In the genomic region with DNA sequence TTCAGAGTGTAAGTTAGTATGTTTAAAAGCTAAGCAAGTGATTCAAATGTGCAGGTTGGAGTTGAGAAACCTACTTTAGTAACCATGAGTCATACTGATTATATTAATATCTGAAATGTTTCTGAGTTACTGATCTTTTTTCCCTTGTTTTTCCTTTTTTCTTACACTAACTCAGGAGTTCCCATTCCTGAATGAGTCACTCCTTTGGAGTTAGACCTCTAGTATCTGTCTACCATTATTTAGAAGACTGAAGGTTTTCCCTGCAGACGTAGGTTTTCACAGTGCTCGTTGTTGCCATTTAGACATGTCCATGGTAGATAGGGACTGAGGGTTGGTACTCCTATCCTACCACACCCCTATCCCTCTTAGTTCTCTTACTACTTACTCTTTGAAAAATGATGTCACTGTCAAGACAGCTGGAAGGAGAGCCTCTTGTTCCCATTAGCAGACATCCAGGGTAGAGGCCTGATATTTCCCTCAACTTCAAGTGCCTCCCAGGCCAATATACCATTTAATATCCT, we compare ENCODE assay signal across 12 cellular contexts. TPM values are rescaled to one million over a fixed set of nuclear protein-coding genes. Genes with fewer than 3 reads are reported as not detected.
DNase-seq lines count a peak whose midpoint lies in the region; ATAC-seq and TF ChIP-seq lines count a peak whose summit lies in the region.
"Had no signal": no experiment of that assay in that cellular context is flagged by ENCODE, and none has a peak within 500 bp of the region (broad histone marks: within the 10 kb centered on the region; RNA-seq: fewer than 3 reads in every experiment).

No MANE protein-coding gene starts in this region.

- no peaks in the 10 kb centered on the region for H3K4me1 ChIP-seq in HUES48 (ENCODE audit: control insufficient read depth, insufficient read depth, low read length)
- H3K4me1 ChIP-seq in left lung: peaks cover 5 to 34% of the 10 kb centered on the region in 2 donors
- H3K4me1 ChIP-seq: BLaER1 had no signal

- POLR2A ChIA-PET in AG04450 (lab: Yijun Ruan, JAX): no interaction called here

- intact Hi-C loops in left lung (cut with DNase I): no loop called here

- H3K27me3 ChIP-seq in AG04450 (ENCODE audit: control insufficient read depth, insufficient read depth, low read length) (no peaks in the 10 kb centered on the region), HUES48 (ENCODE audit: control insufficient read depth, insufficient read depth, low read length) (no peaks in the 10 kb centered on the region), left lung (no peaks in the 10 kb centered on the region), MG63 (no peaks in the 10 kb centered on the region)
- H3K27me3 ChIP-seq: BLaER1, SJCRH30 had no signal

- H3K36me3 ChIP-seq in HUES48 (ENCODE audit: control insufficient read depth, insufficient read depth, low read length) (peaks cover 46% of the 10 kb centered on the region), left lung (peaks cover 0 to 6% of the 10 kb centered on the region in 2 donors), MG63 (no peaks in the 10 kb centered on the region)
- H3K36me3 ChIP-seq: BLaER1 had no signal

- CTCF ChIA-PET in AG04450 (lab: Charles Lee): interaction anchor here (0.5 to 0.6 kb wide), 3 partner anchors 12 to 417 kb away, joined by 3 to 5 read pairs (median 3); no protein-coding TSS in a partner anchor

- TF ChIP-seq CTCF in AG04450 (IDR thresholded peaks at IDR 0.05; ENCODE audit: low read depth, low read length) (no peak), cardiac fibroblast (IDR thresholded peaks at IDR 0.05; ENCODE audit: low read depth, low read length) (no peak), left lung (IDR thresholded peaks at IDR 0.05) (no peak)

- H3K27ac ChIP-seq in AG04450 (ENCODE audit: low read depth, low read length) (peak overlapping the region; percentile 40), HUES48 (ENCODE audit: low read depth, low read length) (peak overlapping the region; percentile 28), left lung (peak overlapping the region; percentile 40 to 50)
- H3K27ac ChIP-seq: BLaER1, SJCRH30 had no signal

- peak; percentile 52 for DNase-seq in AG04450 (ENCODE audit: low read depth, low spot score)
- peak; percentile 68 to 76 for DNase-seq in cardiac fibroblast (ENCODE audit: low read depth in 2 of 2)
- no peak for DNase-seq in left lung
- DNase-seq in GM19238 (ENCODE audit: insufficient read length, low spot score): no peak
- no peak for DNase-seq in MG63
- DNase-seq: NCI-H446 treated with DMSO at 0.1 percent for 48 hours; SJCRH30; stimulated activated CD4-positive, alpha-beta T cell treated with anti-CD3 and anti-CD28 coated beads, Interleukin-12 subunit alpha, Interleukin-12 subunit beta, amount 100 ng/mL, for 4 hours had no signal

- H3K9me3 ChIP-seq in AG04450 (ENCODE audit: control insufficient read depth, insufficient read depth, low read length): no peaks in the 10 kb centered on the region; the same call in 1 of the 2 replicates
- H3K9me3 ChIP-seq in HUES48 (ENCODE audit: control insufficient read depth, insufficient read depth, low read length): peaks cover 11% of the 10 kb centered on the region; the same call in 1 of the 2 replicates
- no peaks in the 10 kb centered on the region for H3K9me3 ChIP-seq in left lung
- H3K9me3 ChIP-seq in MG63: no peaks in the 10 kb centered on the region; the same call in 1 of the 2 replicates

- ATAC-seq in left lung: peak; percentile 39
- no peak for ATAC-seq in GM18520 (IDR thresholded peaks at IDR 0.05; ENCODE audit: unreplicated experiment)
- ATAC-seq in HG02884 (IDR thresholded peaks at IDR 0.05; ENCODE audit: unreplicated experiment): no peak

- H3K9ac ChIP-seq in HUES48 (ENCODE audit: low read depth, low read length): no peak overlapping the region
- H3K9ac ChIP-seq: BLaER1 had no signal

- no peak overlapping the region for H3K4me3 ChIP-seq in AG04450 (ENCODE audit: low read depth, low read length)
- no peak overlapping the region for H3K4me3 ChIP-seq in HUES48 (ENCODE audit: low read depth, low read length)
- H3K4me3 ChIP-seq in cardiac fibroblast (replicated peaks in 1 of 2; ENCODE audit: low read depth in 2 of 2, low read length in 2 of 2): no peak overlapping the region
- no peak overlapping the region for H3K4me3 ChIP-seq in left lung
- H3K4me3 ChIP-seq in MG63: no peak overlapping the region
- H3K4me3 ChIP-seq: BLaER1, SJCRH30 had no signal

RNA-seq across cellular contexts. Expression of a gene that starts 20.2 kb away (rescaled TPM):
- 1.4 and 2.1 TPM in 2 replicates for polyA plus RNA-seq in AG04450 (2011; rRNA removed)
- 2.8 and 3.3 TPM in 2 replicates for polyA minus RNA-seq in AG04450 (2011; rRNA and poly(A)+ RNA removed)
- total RNA-seq in left lung: 100 to 1,000 TPM in 1 of 2 donors, 10 to 100 TPM in 1; 85.7 to 124 TPM
- total RNA-seq in MG63 (2014; rRNA removed; shearing (Covaris generic); ENCODE audit: low replicate concordance): 0.74 and 2.1 TPM in 2 replicates

RNA-seq across cellular contexts. Expression of a gene that starts 47.2 kb away (rescaled TPM):
- polyA plus RNA-seq in AG04450 (2011; rRNA removed): 38.6 and 40.9 TPM in 2 replicates
- polyA minus RNA-seq in AG04450 (2011; rRNA and poly(A)+ RNA removed): 20.0 and 30.6 TPM in 2 replicates
- total RNA-seq in left lung: 10 to 100 TPM; 30.6 to 36.0 TPM
- total RNA-seq in MG63 (2014; rRNA removed; shearing (Covaris generic); ENCODE audit: low replicate concordance): 31.8 and 42.5 TPM in 2 replicates

Comparison
In these comparisons a context has a peak if more than half of its experiments do, and no peak if none do; other contexts are left out.
1. DNase-seq: peak in AG04450 (single experiment) and cardiac fibroblast (2 of 2); none in left lung (0 of 2), GM19238 (single experiment) and MG63 (single experiment).
2. RNA of a gene that starts 20.2 kb away (total RNA-seq): 85.7 to 124 TPM in left lung; 0.74 to 2.1 TPM in MG63; every median in the first group is over 10 times any median in the second.
3. Peak in every context shown above with its lines, with median percentiles within 50 percentile points of each other: H3K27ac ChIP-seq.